In genomic region chr11:62999649-63000048, GRCh38 we compare ENCODE assay signal across 31 cellular contexts. TPM values are rescaled to one million over a fixed set of nuclear protein-coding genes. Genes with fewer than 3 reads are reported as not detected.
DNase-seq lines count a peak whose midpoint lies in the region; ATAC-seq, FAIRE-seq and TF ChIP-seq lines count a peak whose summit lies in the region.
"Had no signal": no experiment of that assay in that cellular context is flagged by ENCODE, and none has a peak within 500 bp of the region (broad histone marks: within the 10 kb centered on the region; RNA-seq: fewer than 3 reads in every experiment).

No MANE protein-coding gene starts in this region.

- H3K9me3 Mint-ChIP-seq in effector memory CD8-positive, alpha-beta T cell = no peaks in the 10 kb centered on the region
- H3K9me3 Mint-ChIP-seq: nephron; T-helper 2 cell treated with Interferon-gamma antibody and Interleukin-4, amounts not matched to agents 5 μg/mL and 100 μg/mL, for 36 hours had no signal

- no peak overlapping the region for H3K4me3 Mint-ChIP-seq in effector memory CD8-positive, alpha-beta T cell
- H3K4me3 Mint-ChIP-seq: nephron; T-helper 2 cell treated with Interferon-gamma antibody and Interleukin-4, amounts not matched to agents 5 μg/mL and 100 μg/mL, for 36 hours had no signal

- H3K9me3 ChIP-seq in mucosa of descending colon = no peaks in the 10 kb centered on the region
- H3K9me3 ChIP-seq: lower lobe of right lung, tibial nerve had no signal

- DNase-seq in NCI-H69 (lab: John Stamatoyannopoulos, UW) = peak; percentile 8
- DNase-seq in bronchial epithelial cell (ENCODE audit: low read depth) = peak; percentile 73
- no peak for DNase-seq in mucosa of descending colon
- no peak for DNase-seq in effector memory CD8-positive, alpha-beta T cell
- DNase-seq: ACHN; activated CD4-positive, alpha-beta T cell treated with anti-CD3 and anti-CD28 coated beads for 4 hours; activated T-cell treated with anti-CD3 and anti-CD28 coated beads, Interleukin-2, amount 50 U/mL, for 48 hours; brain microvascular endothelial cell; DMS53; erythroblast; head of caudate nucleus; kidney; lower lobe of right lung; NCI-H1092; NCI-H187; NCI-H2227 treated with DMSO at 0.1 percent for 48 hours; NCI-H82; stimulated activated CD4-positive, alpha-beta T cell treated with anti-CD3 and anti-CD28 coated beads, Interleukin-1b, Interleukin-23, amount 100 ng/mL, for 48 hours; stimulated activated CD8-positive, alpha-beta memory T cell treated with anti-CD3 and anti-CD28 coated beads, Interleukin-4, amount 100 ng/mL, for 48 hours had no signal

- intact Hi-C loops in mucosa of descending colon (cut with DNase I, micrococcal nuclease) = no loop called here

- H3K36me3 ChIP-seq in bronchial epithelial cell (ENCODE audit: control insufficient read depth, insufficient read depth, low read length) (no peaks in the 10 kb centered on the region), mucosa of descending colon (ENCODE audit: low read depth) (no peaks in the 10 kb centered on the region)
- H3K36me3 ChIP-seq: brain microvascular endothelial cell, lower lobe of right lung, tibial nerve had no signal

- no peaks in the 10 kb centered on the region for H3K4me1 ChIP-seq in mucosa of descending colon (ENCODE audit: low read depth)
- H3K4me1 ChIP-seq: lower lobe of right lung, tibial nerve had no signal

- H3K4me1 Mint-ChIP-seq in effector memory CD8-positive, alpha-beta T cell (ENCODE audit: low read depth in 2 of 2) = no peaks in the 10 kb centered on the region

- no peak overlapping the region for H3K27ac Mint-ChIP-seq in effector memory CD8-positive, alpha-beta T cell
- H3K27ac Mint-ChIP-seq: nephron; T-helper 2 cell treated with Interferon-gamma antibody and Interleukin-4, amounts not matched to agents 5 μg/mL and 100 μg/mL, for 36 hours had no signal

- peaks cover 47 to 49% of the 10 kb centered on the region in 2 donors for H3K27me3 Mint-ChIP-seq in effector memory CD8-positive, alpha-beta T cell

- ATAC-seq in mucosa of descending colon (peak; percentile 23), GM18498 (IDR thresholded peaks at IDR 0.05; ENCODE audit: unreplicated experiment) (no peak), HG03354 (IDR thresholded peaks at IDR 0.05; ENCODE audit: poor library complexity, severe bottlenecking, unreplicated experiment) (no peak)
- no peak for ATAC-seq in effector memory CD8-positive, alpha-beta T cell (replicated peaks)
- ATAC-seq: Right ventricle myocardium inferior had no signal

- FAIRE-seq in bronchial epithelial cell (lab: Jason Lieb, UNC) = no peak
- FAIRE-seq: kidney had no signal

- no peak overlapping the region for H3K4me3 ChIP-seq in bronchial epithelial cell (ENCODE audit: low read depth, low read length)
- no peak overlapping the region for H3K4me3 ChIP-seq in mucosa of descending colon
- H3K4me3 ChIP-seq: lower lobe of right lung, smooth muscle cell, tibial nerve had no signal

- no peak for TF ChIP-seq CTCF in C4-2B (conservative IDR thresholded peaks at IDR 0.05)
- TF ChIP-seq CTCF in bronchial epithelial cell (IDR thresholded peaks at IDR 0.05; ENCODE audit: insufficient read depth, low read length, severe bottlenecking) = no peak
- TF ChIP-seq CTCF in mucosa of descending colon (IDR thresholded peaks at IDR 0.05) = no peak

- H3K27ac ChIP-seq in C4-2B = peak overlapping the region; percentile 32
- H3K27ac ChIP-seq: brain microvascular endothelial cell, lower lobe of right lung, tibial nerve had no signal

- H3K27me3 ChIP-seq in bronchial epithelial cell (ENCODE audit: control insufficient read depth, insufficient read depth, low read length) = no peaks in the 10 kb centered on the region
- H3K27me3 ChIP-seq: brain microvascular endothelial cell, tibial nerve had no signal

- H3K36me3 Mint-ChIP-seq in effector memory CD8-positive, alpha-beta T cell (ENCODE audit: insufficient read depth) = no peaks in the 10 kb centered on the region

RNA-seq across cellular contexts. Expression of gene SLC22A6, which starts 14.9 kb away (rescaled TPM):
- total RNA-seq in bronchial epithelial cell = not detected in 2 replicates
- total RNA-seq in mucosa of descending colon = not detected
- total RNA-seq: fibroblast of villous mesenchyme, G401, lower lobe of right lung, mononuclear cell, osteocyte, Right ventricle myocardium inferior, smooth muscle cell, tibial nerve had no signal

RNA-seq across cellular contexts. Expression of gene SLC22A8, which starts 16.0 kb away (rescaled TPM):
- total RNA-seq in bronchial epithelial cell (not detected in 2 replicates), mucosa of descending colon (not detected)
- total RNA-seq: fibroblast of villous mesenchyme, G401, lower lobe of right lung, mononuclear cell, osteocyte, Right ventricle myocardium inferior, smooth muscle cell, tibial nerve had no signal

Comparison
In these comparisons a context has a peak if more than half of its experiments do, and no peak if none do; other contexts are left out.
1. DNase-seq: peak in NCI-H69 (single experiment) and bronchial epithelial cell (single experiment); none in mucosa of descending colon (0 of 3) and effector memory CD8-positive, alpha-beta T cell (0 of 3).